Comparison of ENCODE assay signal across 19 cellular contexts in the genomic region with DNA sequence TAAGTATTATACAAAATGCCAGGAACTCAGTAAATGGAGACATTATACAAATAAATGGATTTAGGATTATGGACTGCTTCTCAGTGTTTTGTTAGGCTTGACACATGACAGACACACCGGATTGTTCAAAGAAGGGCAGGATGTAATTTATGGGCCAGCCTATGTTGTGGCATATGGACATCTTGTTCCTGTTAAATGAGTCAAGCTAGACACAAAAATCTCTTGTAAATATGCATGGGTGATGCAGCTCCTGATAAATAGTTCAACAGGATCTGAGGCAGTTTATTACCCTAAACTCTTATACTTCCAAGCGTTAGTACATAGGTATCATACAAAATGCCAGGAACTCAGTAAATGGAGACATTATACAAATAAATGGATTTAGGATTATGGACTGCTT.
DNase-seq lines count a peak whose midpoint lies in the region; TF ChIP-seq lines count a peak whose summit lies in the region.
"Had no signal": no experiment of that assay in that cellular context is flagged by ENCODE, and none has a peak within 500 bp of the region (broad histone marks: within the 10 kb centered on the region; RNA-seq: fewer than 3 reads in every experiment).

No MANE protein-coding gene starts in this region.

- H3K27me3 ChIP-seq in WERI-Rb-1 (ENCODE audit: insufficient read depth, low read depth, severe bottlenecking) (no peaks in the 10 kb centered on the region), neural cell (ENCODE audit: insufficient read depth, low read depth, low read length) (no peaks in the 10 kb centered on the region), esophagus muscularis mucosa (no peaks in the 10 kb centered on the region)
- H3K27me3 ChIP-seq: BLaER1 treated with 17β-estradiol and CSF1 and Interleukin-3, amounts not matched to agents 10 nM and 100 nM; SJCRH30 had no signal

- H3K9me3 ChIP-seq in WERI-Rb-1 (ENCODE audit: severe bottlenecking) (no peaks in the 10 kb centered on the region), neural cell (ENCODE audit: low read length) (no peaks in the 10 kb centered on the region), esophagus muscularis mucosa (no peaks in the 10 kb centered on the region)
- H3K9me3 ChIP-seq: BLaER1 treated with 17β-estradiol and CSF1 and Interleukin-3, amounts not matched to agents 10 nM and 100 nM; Caco-2; SJCRH30 had no signal

- H3K9ac ChIP-seq in neural cell (ENCODE audit: low read length) = no peak overlapping the region
- H3K9ac ChIP-seq: BLaER1 treated with 17β-estradiol and CSF1 and Interleukin-3, amounts not matched to agents 10 nM and 100 nM; KMS-11 had no signal

- no peak for TF ChIP-seq RAD21 in neural cell (conservative IDR thresholded peaks at IDR 0.05)

- CTCF ChIA-PET in HEK293T (lab: Yijun Ruan, JAX) = no interaction called here

- TF ChIP-seq EP300 in neural cell (conservative IDR thresholded peaks at IDR 0.05; ENCODE audit: poor library complexity, severe bottlenecking) (peak; percentile 52), esophagus muscularis mucosa (IDR thresholded peaks at IDR 0.05) (no peak)

- H3K4me3 ChIP-seq in WERI-Rb-1 (ENCODE audit: low read depth, low read length) (no peak overlapping the region), neural cell (ENCODE audit: low read length) (no peak overlapping the region), esophagus muscularis mucosa (no peak overlapping the region)
- H3K4me3 ChIP-seq: BLaER1 treated with 17β-estradiol and CSF1 and Interleukin-3, amounts not matched to agents 10 nM and 100 nM; SJCRH30 had no signal

- H3K4me1 ChIP-seq in esophagus muscularis mucosa = no peaks in the 10 kb centered on the region
- H3K4me1 ChIP-seq: BLaER1 treated with 17β-estradiol and CSF1 and Interleukin-3, amounts not matched to agents 10 nM and 100 nM; Caco-2; SJCRH30 had no signal

- H3K79me2 ChIP-seq in neural cell (replicated peaks; ENCODE audit: insufficient read depth, low read length) = no peaks in the 10 kb centered on the region

- H3K9me2 ChIP-seq in neural cell (ENCODE audit: insufficient read depth, low read length) = no peaks in the 10 kb centered on the region

- H3K4me2 ChIP-seq in neural cell (ENCODE audit: low read length) = no peak overlapping the region
- H3K4me2 ChIP-seq: BLaER1 treated with 17β-estradiol and CSF1 and Interleukin-3, amounts not matched to agents 10 nM and 100 nM; KMS-11 had no signal

- TF ChIP-seq CTCF in WERI-Rb-1 (IDR thresholded peaks at IDR 0.05; ENCODE audit: low read depth, low read length) = no peak
- no peak for TF ChIP-seq CTCF in neural cell (IDR thresholded peaks at IDR 0.05; ENCODE audit: poor library complexity, severe bottlenecking)
- no peak for TF ChIP-seq CTCF in esophagus muscularis mucosa (IDR thresholded peaks at IDR 0.05)

- no peak overlapping the region for H3K27ac ChIP-seq in WERI-Rb-1
- H3K27ac ChIP-seq in neural cell (ENCODE audit: low read length) = no peak overlapping the region
- no peak overlapping the region for H3K27ac ChIP-seq in esophagus muscularis mucosa (replicated peaks in 1 of 4)
- H3K27ac ChIP-seq: BLaER1 treated with 17β-estradiol and CSF1 and Interleukin-3, amounts not matched to agents 10 nM and 100 nM; KMS-11; SJCRH30 had no signal

- POLR2A ChIA-PET in HEK293T (lab: Yijun Ruan, JAX) = no interaction called here

- DNase-seq in HEK293T (ENCODE audit: extremely low spot score) = no peak
- peak; percentile 14 for DNase-seq in NCI-H1694 (lab: John Stamatoyannopoulos, UW)
- DNase-seq in WERI-Rb-1 = peak; percentile 40
- no peak for DNase-seq in esophagus muscularis mucosa (ENCODE audit: extremely low spot score)
- DNase-seq in NCI-H187 treated with DMSO at 0.1 percent for 48 hours (lab: John Stamatoyannopoulos, UW) = no peak
- DNase-seq in mucosa of gallbladder (ENCODE audit: low spot score) = no peak
- DNase-seq: Caco-2; CD4-positive, alpha-beta memory T cell; DMS153; H9; MV-4-11; NCI-H1105 treated with DMSO at 0.1 percent for 48 hours; NCI-H2107; NCI-H2227 treated with DMSO at 0.1 percent for 48 hours; NCI-H510A; SJCRH30 had no signal

- intact Hi-C loops in esophagus muscularis mucosa (cut with DNase I) = no loop called here

- no peak overlapping the region for H2AFZ ChIP-seq in neural cell (ENCODE audit: low read depth, low read length)

- no peaks in the 10 kb centered on the region for H3F3A ChIP-seq in neural cell (ENCODE audit: insufficient read depth, low read length, poor library complexity, severe bottlenecking)

- H4K20me1 ChIP-seq in neural cell (ENCODE audit: insufficient read depth) = no peaks in the 10 kb centered on the region
- H4K20me1 ChIP-seq: BLaER1 treated with 17β-estradiol and CSF1 and Interleukin-3, amounts not matched to agents 10 nM and 100 nM had no signal

- WGBS in esophagus muscularis mucosa = 76% methylated on average over 2 of the region's 2 CpGs

- H3K36me3 ChIP-seq in WERI-Rb-1 (no peaks in the 10 kb centered on the region), neural cell (ENCODE audit: insufficient read depth, low read length) (no peaks in the 10 kb centered on the region), esophagus muscularis mucosa (no peaks in the 10 kb centered on the region)
- H3K36me3 ChIP-seq: BLaER1 treated with 17β-estradiol and CSF1 and Interleukin-3, amounts not matched to agents 10 nM and 100 nM; SJCRH30 had no signal

- TF ChIP-seq POLR2A in esophagus muscularis mucosa (IDR thresholded peaks at IDR 0.05; ENCODE audit: low read depth) = no peak

TF ChIP-seq in HEK293T, 16 proteins besides CTCF, POLR2A, EP300 and RAD21:
- peak; percentile 47; the same call in 1 of the 2 replicates for TF ChIP-seq ARNT (IDR thresholded peaks at IDR 0.05)
- TF ChIP-seq SUZ12 (IDR thresholded peaks at IDR 0.05) = no peak
- TF ChIP-seq FOXA1 (IDR thresholded peaks at IDR 0.05) = no peak
- no peak for TF ChIP-seq SP1 (IDR thresholded peaks at IDR 0.05)
- no peak for TF ChIP-seq ZNF384 (IDR thresholded peaks at IDR 0.05)
- TF ChIP-seq FOXK2 (IDR thresholded peaks at IDR 0.05) = 0 out of 2 replicates have a peak, but pooled peaks have one; percentile 37
- peak; percentile 96 for TF ChIP-seq PKNOX1 (IDR thresholded peaks at IDR 0.05)
- TF ChIP-seq TARDBP (IDR thresholded peaks at IDR 0.05) = no peak
- no peak for TF ChIP-seq LEF1 (IDR thresholded peaks at IDR 0.05; ENCODE audit: borderline replicate concordance)
- no peak for TF ChIP-seq ELF4 (IDR thresholded peaks at IDR 0.05)

TF ChIP-seq in neural cell, 6 proteins besides CTCF, POLR2A, EP300 and RAD21:
- TF ChIP-seq EZH2 (IDR thresholded peaks at IDR 0.05; ENCODE audit: borderline replicate concordance, insufficient read depth, low read length, poor library complexity, severe bottlenecking) = no peak
- no peak for TF ChIP-seq SMC3 (conservative IDR thresholded peaks at IDR 0.05; ENCODE audit: poor library complexity)
- TF ChIP-seq REST (IDR thresholded peaks at IDR 0.05; ENCODE audit: borderline replicate concordance) = no peak
- no peak for TF ChIP-seq TAF1 (IDR thresholded peaks at IDR 0.05; ENCODE audit: low read depth)
- no peak for TF ChIP-seq POLR2AphosphoS5 (IDR thresholded peaks at IDR 0.05)
- no peak for TF ChIP-seq MXI1 (conservative IDR thresholded peaks at IDR 0.05; ENCODE audit: poor library complexity, severe bottlenecking)
TF ChIP-seq in neural cell: peak in this region for 0.

Comparison
In these comparisons a context has a peak if more than half of its experiments do, and no peak if none do; other contexts are left out.
1. DNase-seq: peak in NCI-H1694 (single experiment) and WERI-Rb-1 (single experiment); none in HEK293T (single experiment), esophagus muscularis mucosa (single experiment), NCI-H187 treated with DMSO at 0.1 percent for 48 hours (single experiment) and mucosa of gallbladder (single experiment).